ENCODE assay signal across 29 cellular contexts in the genomic region with DNA sequence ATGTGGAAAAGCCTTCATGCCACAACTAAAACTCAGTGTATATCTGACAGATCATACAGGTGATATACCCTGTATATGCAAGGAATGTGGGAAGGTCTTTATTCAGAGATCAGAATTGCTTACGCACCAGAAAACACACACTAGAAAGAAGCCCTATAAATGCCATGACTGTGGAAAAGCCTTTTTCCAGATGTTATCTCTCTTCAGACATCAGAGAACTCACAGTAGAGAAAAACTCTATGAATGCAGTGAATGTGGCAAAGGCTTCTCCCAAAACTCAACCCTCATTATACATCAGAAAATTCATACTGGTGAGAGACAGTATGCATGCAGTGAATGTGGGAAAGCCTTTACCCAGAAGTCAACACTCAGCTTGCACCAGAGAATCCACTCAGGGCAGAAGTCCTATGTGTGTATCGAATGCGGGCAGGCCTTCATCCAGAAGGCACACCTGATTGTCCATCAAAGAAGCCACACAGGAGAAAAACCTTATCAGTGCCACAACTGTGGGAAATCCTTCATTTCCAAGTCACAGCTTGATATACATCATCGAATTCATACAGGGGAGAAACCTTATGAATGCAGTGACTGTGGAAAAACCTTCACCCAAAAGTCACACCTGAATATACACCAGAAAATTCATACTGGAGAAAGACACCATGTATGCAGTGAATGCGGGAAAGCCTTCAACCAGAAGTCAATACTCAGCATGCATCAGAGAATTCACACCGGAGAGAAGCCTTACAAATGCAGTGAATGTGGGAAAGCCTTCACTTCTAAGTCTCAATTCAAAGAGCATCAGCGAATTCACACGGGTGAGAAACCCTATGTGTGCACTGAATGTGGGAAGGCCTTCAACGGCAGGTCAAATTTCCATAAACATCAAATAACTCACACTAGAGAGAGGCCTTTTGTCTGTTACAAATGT. TPM values are rescaled to one million over a fixed set of nuclear protein-coding genes. Genes with fewer than 3 reads are reported as not detected.
"Had no signal": no experiment of that assay in that cellular context is flagged by ENCODE, and none has a peak within 500 bp of the region (broad histone marks: within the 10 kb centered on the region; RNA-seq: fewer than 3 reads in every experiment).

No MANE protein-coding gene starts in this region.

- H3K4me3 ChIP-seq: ascending aorta, body of pancreas, MG63, Peyer's patch had no signal

- H3K4me1 ChIP-seq: ascending aorta, body of pancreas, Peyer's patch had no signal

- H3K9ac ChIP-seq: KMS-11 had no signal

- H3K4me2 ChIP-seq: KMS-11 had no signal

- H3K27me3 ChIP-seq: ascending aorta, body of pancreas, MG63, Peyer's patch had no signal

- H3K27ac ChIP-seq: ascending aorta, body of pancreas, KMS-11, Peyer's patch had no signal

- ATAC-seq: activated CD8-positive, alpha-beta T cell treated with anti-CD3 and anti-CD28 coated beads, Interleukin-2, amount 10 ng/mL, durations not matched to agents 7 days and 5 days; body of pancreas; WTC11 had no signal

- DNase-seq: activated CD4-positive, alpha-beta T cell treated with anti-CD3 and anti-CD28 coated beads for 48 hours; activated CD4-positive, alpha-beta T cell treated with anti-CD3 and anti-CD28 coated beads, Interleukin-2, amount 50 U/mL, for 4 hours; activated CD4-positive, CD25-positive, alpha-beta regulatory T cell treated with anti-CD3 and anti-CD28 coated beads, Interleukin-2, amount 50 U/mL, for 72 hours; activated CD8-positive, alpha-beta memory T cell treated with anti-CD3 and anti-CD28 coated beads, Interleukin-2, amount 50 U/mL, for 48 hours; activated CD8-positive, alpha-beta T cell treated with anti-CD3 and anti-CD28 coated beads, Interleukin-2, amount 10 ng/mL, durations not matched to agents 7 days and 5 days; activated naive CD4-positive, alpha-beta T cell; activated T-cell treated with anti-CD3 and anti-CD28 coated beads, Interleukin-2, amount 50 U/mL, for 1 hour; amniotic stem cell; body of pancreas; central memory CD4-positive, alpha-beta T cell; MG63; MV-4-11; NCI-H1092 treated with DMSO at 0.1 percent for 48 hours; NCI-H1417 treated with DMSO at 0.1 percent for 48 hours; NCI-H1694; NCI-H2029; NCI-H2107; NCI-H345; NCI-H510A; NCI-H526 treated with DMSO at 0.1 percent for 48 hours; NCI-H82; Peyer's patch; SHP77; T-helper 9 cell had no signal

- FAIRE-seq: bronchial epithelial cell had no signal

RNA-seq across cellular contexts. Expression of a gene that starts 42.7 kb away (rescaled TPM):
- total RNA-seq: activated CD8-positive, alpha-beta T cell treated with anti-CD3 and anti-CD28 coated beads, Interleukin-2, amount 10 ng/mL, durations not matched to agents 7 days and 5 days; ascending aorta; bronchial epithelial cell; SK-MEL-5 had no signal

RNA-seq across cellular contexts. Expression of a gene that starts 56.1 kb away (rescaled TPM):
- total RNA-seq: bronchial epithelial cell, SK-MEL-5 had no signal

RNA-seq across cellular contexts. Expression of a gene that starts 59.1 kb away (rescaled TPM):
- total RNA-seq: activated CD8-positive, alpha-beta T cell treated with anti-CD3 and anti-CD28 coated beads, Interleukin-2, amount 10 ng/mL, durations not matched to agents 7 days and 5 days; body of pancreas; bronchial epithelial cell; SK-MEL-5; WTC11 had no signal
